ENCODE assay signal across 7 cellular contexts in genomic region chr17:8326591-8327583, GRCh38. TPM values are rescaled to one million over a fixed set of nuclear protein-coding genes. Genes with fewer than 3 reads are reported as not detected.
A peak's percentile ranks its signal among the peaks of the same experiment; 100 is the strongest.
DNase-seq lines count a peak whose midpoint lies in the region; ATAC-seq and TF ChIP-seq lines count a peak whose summit lies in the region.

No MANE protein-coding gene starts in this region.

- in situ Hi-C loops in HAP-1 (cut with MboI; ENCODE audit: low sequenced_read_pairs): no loop called here

- no peak for TF ChIP-seq POLR2A in thyroid gland (IDR thresholded peaks at IDR 0.05)

- H3K27me3 Mint-ChIP-seq in endothelial cell (ENCODE audit: unreplicated experiment): peaks cover 14% of the 10 kb centered on the region

- H3K36me3 ChIP-seq in HAP-1 (replicated peaks) (no peaks in the 10 kb centered on the region), mucosa of descending colon (ENCODE audit: low read depth) (no peaks in the 10 kb centered on the region), thyroid gland (no peaks in the 10 kb centered on the region)

- intact Hi-C loops in mucosa of descending colon (cut with DNase I, micrococcal nuclease) (no loop called here), thyroid gland (cut with DNase I) (no loop called here)

- peak overlapping the region; percentile 88 for H3K4me3 Mint-ChIP-seq in endothelial cell (ENCODE audit: unreplicated experiment)

- DNase-seq in HAP-1 (ENCODE audit: low spot score in 2 of 2): peak in 1 of 2 experiments; percentile 41
- peak; percentile 76 for DNase-seq in UCSD-AML1 (lab: John Stamatoyannopoulos, UW; ENCODE audit: unreplicated experiment)
- DNase-seq in endothelial cell (ENCODE audit: low spot score): peak; percentile 50
- peak in 2 of 3 donors; percentile 20 to 50 for DNase-seq in mucosa of descending colon
- peak; percentile 26 to 27 for DNase-seq in thyroid gland

- H3K4me3 ChIP-seq in HAP-1 (peak overlapping the region; percentile 15), mucosa of descending colon (no peak overlapping the region), thyroid gland (replicated peaks in 1 of 3) (peak overlapping the region; percentile 22 to 45 (median 26))

- H3K9me3 ChIP-seq in HAP-1 (no peaks in the 10 kb centered on the region), mucosa of descending colon (no peaks in the 10 kb centered on the region), thyroid gland (no peaks in the 10 kb centered on the region)

- 10 to 22% methylated on average over 15 to 31 of the region's 66 CpGs for whole genome bisulfite sequencing in thyroid gland, 2 donors

- H3K36me3 Mint-ChIP-seq in endothelial cell (ENCODE audit: low read depth, unreplicated experiment): peaks cover 15% of the 10 kb centered on the region

- peak overlapping the region; percentile 86 for H3K27ac Mint-ChIP-seq in endothelial cell (ENCODE audit: unreplicated experiment)

- peak overlapping the region in 2 of 3 donors; percentile 35 to 46 for H3K27ac ChIP-seq in thyroid gland

- TF ChIP-seq CTCF in endothelial cell (IDR thresholded peaks at IDR 0.05; ENCODE audit: unreplicated experiment) (no peak), mucosa of descending colon (IDR thresholded peaks at IDR 0.05) (no peak), thyroid gland (IDR thresholded peaks at IDR 0.05) (no peak)

- no peaks in the 10 kb centered on the region for H3K27me3 ChIP-seq in HAP-1 (ENCODE audit: low read depth)
- H3K27me3 ChIP-seq in thyroid gland: no peaks in the 10 kb centered on the region

- H3K9me3 Mint-ChIP-seq in endothelial cell (ENCODE audit: unreplicated experiment): no peaks in the 10 kb centered on the region

- peaks cover 8% of the 10 kb centered on the region for H3K4me1 ChIP-seq in HAP-1
- H3K4me1 ChIP-seq in mucosa of descending colon (ENCODE audit: low read depth): no peaks in the 10 kb centered on the region
- peaks cover 9 to 14% of the 10 kb centered on the region in 2 donors for H3K4me1 ChIP-seq in thyroid gland

- peaks cover 42% of the 10 kb centered on the region for H3K4me1 Mint-ChIP-seq in endothelial cell (ENCODE audit: unreplicated experiment)

- peak; percentile 46 for ATAC-seq in mucosa of descending colon
- ATAC-seq in HG03342 (IDR thresholded peaks at IDR 0.05; ENCODE audit: unreplicated experiment): no peak
- ATAC-seq in HG03432 (IDR thresholded peaks at IDR 0.05; ENCODE audit: unreplicated experiment): no peak

RNA-seq across cellular contexts. Expression of gene ODF4, which starts 12.8 kb away (rescaled TPM):
- total RNA-seq in endothelial cell (ENCODE audit: unreplicated experiment) (not detected), mucosa of descending colon (not detected), thyroid gland (not detected)

RNA-seq across cellular contexts. Expression of gene ARHGEF15, which starts 16.8 kb away (rescaled TPM):
- 113 TPM for total RNA-seq in endothelial cell (ENCODE audit: unreplicated experiment)
- total RNA-seq in mucosa of descending colon: 1 to 10 TPM; 2.1 to 3.0 (median 2.8) TPM
- total RNA-seq in thyroid gland: 1 to 10 TPM; 4.3 to 9.8 (median 6.8) TPM

RNA-seq across cellular contexts. Expression of gene SLC25A35, which starts 31.7 kb away (rescaled TPM):
- total RNA-seq in endothelial cell (ENCODE audit: unreplicated experiment): 6.9 TPM
- total RNA-seq in mucosa of descending colon: 10 to 100 TPM in 1 of 3 donors, 1 to 10 TPM in 2; 8.4 to 10.3 (median 9.3) TPM
- total RNA-seq in thyroid gland: 10 to 100 TPM in 1 of 4 donors, 1 to 10 TPM in 3; 2.9 to 12.7 (median 5.9) TPM

RNA-seq across cellular contexts. Expression of gene RANGRF, which starts 38.4 kb away (rescaled TPM):
- total RNA-seq in endothelial cell (ENCODE audit: unreplicated experiment) (22.0 TPM), mucosa of descending colon (10 to 100 TPM; 11.5 to 26.9 (median 15.5) TPM), thyroid gland (10 to 100 TPM; 18.9 to 30.2 (median 22.4) TPM)

Comparison
In these comparisons a context has a peak if more than half of its experiments do, and no peak if none do; other contexts are left out.
1. RNA of gene ARHGEF15, which starts 16.8 kb away (total RNA-seq): 113 TPM in endothelial cell (single experiment); 4.3 to 9.8 TPM in thyroid gland and 2.1 to 3.0 TPM in mucosa of descending colon; every median in the first group is over 10 times any median in the second.